1 cellular context compared by ENCODE assay signal in genomic region chr1:225428066-225428878, GRCh38.
TF ChIP-seq lines count a peak whose summit lies in the region.

No MANE protein-coding gene starts in this region.

TF ChIP-seq in HepG2, 621 proteins besides CTCF, POLR2A, EP300 and RAD21 (continued from another document and continues in another):
- no peak for TF ChIP-seq DBP (CRISPR knock-in tag; IDR thresholded peaks at IDR 0.05; ENCODE audit: not compliant biosample characterization)
- peak; percentile 54; the same call in 1 of the 2 replicates for TF ChIP-seq FOXC1 (CRISPR knock-in tag; IDR thresholded peaks at IDR 0.05; ENCODE audit: borderline replicate concordance)
- TF ChIP-seq KMT2B (CRISPR knock-in tag; IDR thresholded peaks at IDR 0.05) = no peak
- TF ChIP-seq ZSCAN21 (CRISPR knock-in tag; IDR thresholded peaks at IDR 0.05; ENCODE audit: borderline replicate concordance) = 0 out of 2 replicates have a peak, but pooled peaks have one; percentile 16
- no peak; the same call in 1 of the 2 replicates for TF ChIP-seq ZFY (CRISPR knock-in tag; IDR thresholded peaks at IDR 0.05)
- peak; percentile 90 for TF ChIP-seq ZMYM4 (CRISPR knock-in tag; IDR thresholded peaks at IDR 0.05)
- no peak; the same call in 1 of the 2 replicates for TF ChIP-seq NR2C2 (CRISPR knock-in tag; IDR thresholded peaks at IDR 0.05; ENCODE audit: borderline replicate concordance)
- peak; percentile 87 for TF ChIP-seq NFYB (CRISPR knock-in tag; IDR thresholded peaks at IDR 0.05)
- no peak for TF ChIP-seq SOX6 (IDR thresholded peaks at IDR 0.05)
- TF ChIP-seq SOX6 (CRISPR knock-in tag; IDR thresholded peaks at IDR 0.05) = peak; percentile 55; the same call in 1 of the 2 replicates
- peak; percentile 18; the same call in 1 of the 2 replicates for TF ChIP-seq THAP8 (CRISPR knock-in tag; IDR thresholded peaks at IDR 0.05; ENCODE audit: borderline replicate concordance)
- TF ChIP-seq ZNF614 (CRISPR knock-in tag; IDR thresholded peaks at IDR 0.05; ENCODE audit: borderline replicate concordance) = peak; percentile 49; the same call in 1 of the 2 replicates
- TF ChIP-seq NFKBIZ (CRISPR knock-in tag; IDR thresholded peaks at IDR 0.05) = 0 out of 2 replicates have a peak, but pooled peaks have one; percentile 39
- peak; percentile 68; the same call in 1 of the 2 replicates for TF ChIP-seq ZNF280B (CRISPR knock-in tag; IDR thresholded peaks at IDR 0.05; ENCODE audit: borderline replicate concordance)
- no peak for TF ChIP-seq ZFX (CRISPR knock-in tag; IDR thresholded peaks at IDR 0.05; ENCODE audit: low read depth)
- TF ChIP-seq ZNF3 (CRISPR knock-in tag; IDR thresholded peaks at IDR 0.05) = no peak
- peak; percentile 51 for TF ChIP-seq ZNF225 (CRISPR knock-in tag; IDR thresholded peaks at IDR 0.05)
- peak; percentile 33; the same call in 1 of the 2 replicates for TF ChIP-seq POGK (CRISPR knock-in tag; conservative IDR thresholded peaks at IDR 0.05)
- TF ChIP-seq ZFP1 (CRISPR knock-in tag; IDR thresholded peaks at IDR 0.05) = no peak
- TF ChIP-seq RBFOX2 (IDR thresholded peaks at IDR 0.05; ENCODE audit: low read depth, low read length) = peak; percentile 54
- no peak for TF ChIP-seq GPN1 (CRISPR knock-in tag; IDR thresholded peaks at IDR 0.05; ENCODE audit: borderline replicate concordance)
- TF ChIP-seq ZBTB25 (CRISPR knock-in tag; IDR thresholded peaks at IDR 0.05) = peak; percentile 9; the same call in 1 of the 2 replicates
- TF ChIP-seq DZIP1 (CRISPR knock-in tag; IDR thresholded peaks at IDR 0.05) = 0 out of 2 replicates have a peak, but pooled peaks have one; percentile 47
- TF ChIP-seq HNRNPH1 (optimal IDR thresholded peaks at IDR 0.05; ENCODE audit: low read depth, low read length) = peak; percentile 43
- 0 out of 2 replicates have a peak, but pooled peaks have one; percentile 33 for TF ChIP-seq ZNF792 (CRISPR knock-in tag; IDR thresholded peaks at IDR 0.05)
- 0 out of 2 replicates have a peak, but pooled peaks have one; percentile 70 for TF ChIP-seq KLF15 (CRISPR knock-in tag; IDR thresholded peaks at IDR 0.05; ENCODE audit: borderline replicate concordance)
- peak; percentile 35 for TF ChIP-seq ARID5B (CRISPR knock-in tag; IDR thresholded peaks at IDR 0.05)
- TF ChIP-seq ZNF24 (IDR thresholded peaks at IDR 0.05) = no peak
- TF ChIP-seq NFIC (IDR thresholded peaks at IDR 0.05; ENCODE audit: low read length) = no peak
- TF ChIP-seq ZNF564 (CRISPR knock-in tag; IDR thresholded peaks at IDR 0.05) = peak; percentile 74
- no peak for TF ChIP-seq FOSL1 (CRISPR knock-in tag; IDR thresholded peaks at IDR 0.05; ENCODE audit: borderline replicate concordance)
- TF ChIP-seq PAX8 (CRISPR knock-in tag; IDR thresholded peaks at IDR 0.05; ENCODE audit: borderline replicate concordance) = no peak
- no peak for TF ChIP-seq ZNF17 (CRISPR knock-in tag; IDR thresholded peaks at IDR 0.05)
- no peak for TF ChIP-seq MED13 (CRISPR knock-in tag; IDR thresholded peaks at IDR 0.05)
- TF ChIP-seq E2F1 (CRISPR knock-in tag; IDR thresholded peaks at IDR 0.05) = peak; percentile 67
- TF ChIP-seq UBTF (CRISPR knock-in tag; IDR thresholded peaks at IDR 0.05) = no peak
- peak; percentile 84; the same call in 1 of the 2 replicates for TF ChIP-seq NFE2 (CRISPR knock-in tag; IDR thresholded peaks at IDR 0.05)
- TF ChIP-seq GATA4 (IDR thresholded peaks at IDR 0.05; ENCODE audit: borderline replicate concordance, low read depth) = peak; percentile 16; the same call in 1 of the 2 replicates
- TF ChIP-seq PPARG (CRISPR knock-in tag; conservative IDR thresholded peaks at IDR 0.05) = 0 out of 2 replicates have a peak, but pooled peaks have one; percentile 7
- no peak for TF ChIP-seq MBD4 (IDR thresholded peaks at IDR 0.05; ENCODE audit: borderline replicate concordance, low read length)
- peak; percentile 22; the same call in 1 of the 2 replicates for TF ChIP-seq MTA1 (CRISPR knock-in tag; IDR thresholded peaks at IDR 0.05; ENCODE audit: borderline replicate concordance)
- TF ChIP-seq ATF5 (CRISPR knock-in tag; IDR thresholded peaks at IDR 0.05; ENCODE audit: low read depth) = no peak
- TF ChIP-seq DRAP1 (CRISPR knock-in tag; IDR thresholded peaks at IDR 0.05) = peak; percentile 53
- TF ChIP-seq GTF2F1 (IDR thresholded peaks at IDR 0.05; ENCODE audit: low read length) = no peak
- no peak for TF ChIP-seq MXD1 (CRISPR knock-in tag; IDR thresholded peaks at IDR 0.05)
- peak; percentile 83 for TF ChIP-seq ARNT2 (CRISPR knock-in tag; IDR thresholded peaks at IDR 0.05; ENCODE audit: low read depth)
- no peak for TF ChIP-seq ZNF337 (CRISPR knock-in tag; IDR thresholded peaks at IDR 0.05; ENCODE audit: borderline replicate concordance, low read depth)
